In genomic region chr5:143775258-143775657, GRCh38 we compare ENCODE assay signal across 15 cellular contexts.
DNase-seq lines count a peak whose midpoint lies in the region; ATAC-seq and TF ChIP-seq lines count a peak whose summit lies in the region.
"Had no signal": no experiment of that assay in that cellular context is flagged by ENCODE, and none has a peak within 500 bp of the region (broad histone marks: within the 10 kb centered on the region; RNA-seq: fewer than 3 reads in every experiment).

No MANE protein-coding gene starts in this region.

- DNase-seq in AG10803 (ENCODE audit: low read depth) (peak; percentile 48), HCEC 1CT (peak; percentile 70), fibroblast of pulmonary artery (ENCODE audit: low read depth) (peak; percentile 47), NCI-H128 (lab: John Stamatoyannopoulos, UW; ENCODE audit: unreplicated experiment) (no peak), midbrain (lab: John Stamatoyannopoulos, UW) (no peak)
- DNase-seq in activated naive CD4-positive, alpha-beta T cell treated with Interleukin-2 at 50 U/mL for 16 hours = no peak
- DNase-seq: activated CD4-positive, alpha-beta T cell treated with anti-CD3 and anti-CD28 coated beads, Interleukin-2, amount 10 ng/mL, durations not matched to agents 24 days and 14 days; activated gamma-delta T cell; CD4-positive, alpha-beta T cell; colonic mucosa; glutamatergic neuron; NCI-H345; ovary had no signal

- no peak for TF ChIP-seq CTCF in AG10803 (conservative IDR thresholded peaks at IDR 0.05; ENCODE audit: low read length)
- TF ChIP-seq CTCF in fibroblast of pulmonary artery (IDR thresholded peaks at IDR 0.05; ENCODE audit: low read length, missing control alignments) = no peak

- H3K4me3 ChIP-seq in AG10803 (ENCODE audit: low read length) (no peak overlapping the region), fibroblast of pulmonary artery (replicated peaks; ENCODE audit: low read depth, low read length) (no peak overlapping the region)
- H3K4me3 ChIP-seq: colonic mucosa, ovary had no signal

- ATAC-seq in SK-N-SH treated with all-trans-retinoic acid at 6 μM for 48 hours (0 out of 3 replicates have a peak, but pooled peaks have one; percentile 32), HG03565 (IDR thresholded peaks at IDR 0.05; ENCODE audit: unreplicated experiment) (no peak)

TF ChIP-seq in SK-N-SH treated with all-trans-retinoic acid at 6 μM for 48 hours, 23 proteins besides CTCF, POLR2A, EP300 and RAD21:
- TF ChIP-seq ZFP30 (CRISPR knock-in tag; IDR thresholded peaks at IDR 0.05) = no peak
- TF ChIP-seq, protein P1, sequence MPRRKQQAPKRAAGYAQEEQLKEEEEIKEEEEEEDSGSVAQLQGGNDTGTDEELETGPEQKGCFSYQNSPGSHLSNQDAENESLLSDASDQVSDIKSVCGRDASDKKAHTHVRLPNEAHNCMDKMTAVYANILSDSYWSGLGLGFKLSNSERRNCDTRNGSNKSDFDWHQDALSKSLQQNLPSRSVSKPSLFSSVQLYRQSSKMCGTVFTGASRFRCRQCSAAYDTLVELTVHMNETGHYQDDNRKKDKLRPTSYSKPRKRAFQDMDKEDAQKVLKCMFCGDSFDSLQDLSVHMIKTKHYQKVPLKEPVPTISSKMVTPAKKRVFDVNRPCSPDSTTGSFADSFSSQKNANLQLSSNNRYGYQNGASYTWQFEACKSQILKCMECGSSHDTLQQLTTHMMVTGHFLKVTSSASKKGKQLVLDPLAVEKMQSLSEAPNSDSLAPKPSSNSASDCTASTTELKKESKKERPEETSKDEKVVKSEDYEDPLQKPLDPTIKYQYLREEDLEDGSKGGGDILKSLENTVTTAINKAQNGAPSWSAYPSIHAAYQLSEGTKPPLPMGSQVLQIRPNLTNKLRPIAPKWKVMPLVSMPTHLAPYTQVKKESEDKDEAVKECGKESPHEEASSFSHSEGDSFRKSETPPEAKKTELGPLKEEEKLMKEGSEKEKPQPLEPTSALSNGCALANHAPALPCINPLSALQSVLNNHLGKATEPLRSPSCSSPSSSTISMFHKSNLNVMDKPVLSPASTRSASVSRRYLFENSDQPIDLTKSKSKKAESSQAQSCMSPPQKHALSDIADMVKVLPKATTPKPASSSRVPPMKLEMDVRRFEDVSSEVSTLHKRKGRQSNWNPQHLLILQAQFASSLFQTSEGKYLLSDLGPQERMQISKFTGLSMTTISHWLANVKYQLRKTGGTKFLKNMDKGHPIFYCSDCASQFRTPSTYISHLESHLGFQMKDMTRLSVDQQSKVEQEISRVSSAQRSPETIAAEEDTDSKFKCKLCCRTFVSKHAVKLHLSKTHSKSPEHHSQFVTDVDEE (CRISPR knock-in tag; IDR thresholded peaks at IDR 0.05) = no peak
- no peak for TF ChIP-seq ARNTL (CRISPR knock-in tag; IDR thresholded peaks at IDR 0.05; ENCODE audit: borderline replicate concordance, low read depth)
- no peak for TF ChIP-seq ZFP3 (CRISPR knock-in tag; IDR thresholded peaks at IDR 0.05)
- no peak for TF ChIP-seq SNAI2 (CRISPR knock-in tag; IDR thresholded peaks at IDR 0.05)
- TF ChIP-seq RARB (CRISPR knock-in tag; IDR thresholded peaks at IDR 0.05) = no peak
- TF ChIP-seq ISL1 (CRISPR knock-in tag; IDR thresholded peaks at IDR 0.05) = no peak
- TF ChIP-seq, protein P2, sequence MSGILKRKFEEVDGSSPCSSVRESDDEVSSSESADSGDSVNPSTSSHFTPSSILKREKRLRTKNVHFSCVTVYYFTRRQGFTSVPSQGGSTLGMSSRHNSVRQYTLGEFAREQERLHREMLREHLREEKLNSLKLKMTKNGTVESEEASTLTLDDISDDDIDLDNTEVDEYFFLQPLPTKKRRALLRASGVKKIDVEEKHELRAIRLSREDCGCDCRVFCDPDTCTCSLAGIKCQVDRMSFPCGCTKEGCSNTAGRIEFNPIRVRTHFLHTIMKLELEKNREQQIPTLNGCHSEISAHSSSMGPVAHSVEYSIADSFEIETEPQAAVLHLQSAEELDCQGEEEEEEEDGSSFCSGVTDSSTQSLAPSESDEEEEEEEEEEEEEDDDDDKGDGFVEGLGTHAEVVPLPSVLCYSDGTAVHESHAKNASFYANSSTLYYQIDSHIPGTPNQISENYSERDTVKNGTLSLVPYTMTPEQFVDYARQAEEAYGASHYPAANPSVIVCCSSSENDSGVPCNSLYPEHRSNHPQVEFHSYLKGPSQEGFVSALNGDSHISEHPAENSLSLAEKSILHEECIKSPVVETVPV (CRISPR knock-in tag; IDR thresholded peaks at IDR 0.05) = no peak
- TF ChIP-seq BACH2 (CRISPR knock-in tag; IDR thresholded peaks at IDR 0.05; ENCODE audit: borderline replicate concordance) = no peak
- no peak for TF ChIP-seq ZC3H10 (CRISPR knock-in tag; IDR thresholded peaks at IDR 0.05)
- no peak for TF ChIP-seq TOX (CRISPR knock-in tag; IDR thresholded peaks at IDR 0.05; ENCODE audit: borderline replicate concordance)
- TF ChIP-seq OSR1 (CRISPR knock-in tag; IDR thresholded peaks at IDR 0.05) = no peak
- TF ChIP-seq ZNF565 (CRISPR knock-in tag; conservative IDR thresholded peaks at IDR 0.05; ENCODE audit: low read depth) = no peak
- TF ChIP-seq POU6F1 (CRISPR knock-in tag; IDR thresholded peaks at IDR 0.05; ENCODE audit: borderline replicate concordance, low read depth) = no peak
- no peak for TF ChIP-seq TCF4 (CRISPR knock-in tag; IDR thresholded peaks at IDR 0.05; ENCODE audit: borderline replicate concordance)
- TF ChIP-seq PPARA (CRISPR knock-in tag; IDR thresholded peaks at IDR 0.05; ENCODE audit: borderline replicate concordance) = no peak

Comparison
In these comparisons a context has a peak if more than half of its experiments do, and no peak if none do; other contexts are left out.
1. DNase-seq: peak in AG10803 (single experiment), HCEC 1CT (single experiment) and fibroblast of pulmonary artery (single experiment); none in NCI-H128 (single experiment), activated naive CD4-positive, alpha-beta T cell treated with Interleukin-2 at 50 U/mL for 16 hours (single experiment) and midbrain (single experiment).